Comparison of ENCODE assay signal across 21 cellular contexts in the genomic region with DNA sequence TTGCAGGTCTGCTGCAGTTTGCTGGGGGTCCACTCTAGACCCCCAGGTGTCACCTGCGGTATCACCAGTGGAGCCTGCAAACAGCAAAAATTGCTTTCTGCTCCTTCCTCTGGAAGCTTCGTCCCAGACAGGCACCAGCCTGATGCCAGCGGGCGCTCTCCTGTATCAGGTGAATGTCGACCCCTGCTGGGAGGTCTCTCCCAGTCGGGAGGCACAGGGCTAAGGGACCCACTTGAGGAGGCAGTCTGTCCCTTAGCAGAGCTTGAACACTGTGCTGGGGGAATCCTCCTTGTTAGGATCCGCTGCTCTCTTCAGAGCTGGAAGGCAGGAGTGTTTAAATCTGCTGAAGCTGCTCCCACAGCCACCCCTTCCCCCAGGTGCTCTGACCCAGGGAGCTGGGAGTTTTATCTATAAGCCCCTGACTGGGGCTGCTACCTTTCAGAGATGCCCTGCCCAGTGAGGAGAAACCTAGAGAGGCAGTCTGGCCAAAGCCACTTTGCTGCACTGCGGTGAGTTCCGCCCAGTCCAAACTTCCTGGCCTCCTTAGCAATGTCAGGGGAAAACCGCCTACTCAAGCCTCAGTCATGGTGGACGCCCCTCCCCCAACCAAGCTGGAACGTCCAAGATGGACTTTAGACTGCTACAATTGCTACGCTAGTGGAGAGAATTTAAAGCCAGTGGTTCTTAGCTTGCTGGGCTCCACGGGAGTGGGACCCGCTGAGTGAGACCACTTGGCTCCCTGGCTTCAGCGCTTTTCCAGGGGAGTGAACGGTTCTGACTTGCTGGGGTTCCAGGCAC.
DNase-seq lines count a peak whose midpoint lies in the region; ATAC-seq, FAIRE-seq and TF ChIP-seq lines count a peak whose summit lies in the region.
"Had no signal": no experiment of that assay in that cellular context is flagged by ENCODE, and none has a peak within 500 bp of the region (broad histone marks: within the 10 kb centered on the region; RNA-seq: fewer than 3 reads in every experiment).

No MANE protein-coding gene starts in this region.

- no peak for FAIRE-seq in HepG2 (lab: Jason Lieb, UNC)
- FAIRE-seq in K562 (lab: Jason Lieb, UNC), result no peak
- FAIRE-seq: A204.1, GM12892, GM18507 had no signal

- H4K8ac ChIP-seq in neuronal stem cell (ENCODE audit: low read depth, low read length), result no peak overlapping the region

- H3K9me3 ChIP-seq in HepG2 (ENCODE audit: low read length) (no peaks in the 10 kb centered on the region), right lobe of liver (no peaks in the 10 kb centered on the region), K562 (replicated peaks; ENCODE audit: control insufficient read depth, insufficient read depth, low read depth, low read length) (no peaks in the 10 kb centered on the region), neuronal stem cell (replicated peaks in 1 of 2; ENCODE audit: control insufficient read depth in 2 of 2, insufficient read depth in 1 of 2, low read depth in 1 of 2, low read length in 2 of 2) (no peaks in the 10 kb centered on the region)
- H3K9me3 ChIP-seq: BE2C had no signal

- H4K20me1 ChIP-seq in HepG2 (ENCODE audit: insufficient read depth, low read length) (no peaks in the 10 kb centered on the region), K562 (replicated peaks; ENCODE audit: control insufficient read depth, insufficient read depth, low read length) (no peaks in the 10 kb centered on the region)

- no peaks in the 10 kb centered on the region for H3K79me2 ChIP-seq in HepG2 (ENCODE audit: insufficient read depth, low read length)
- no peaks in the 10 kb centered on the region for H3K79me2 ChIP-seq in K562 (ENCODE audit: control insufficient read depth, insufficient read depth, low read length)

- H3K4me2 ChIP-seq in HepG2 (ENCODE audit: low read depth, low read length) (peak overlapping the region; percentile 48), K562 (ENCODE audit: insufficient read depth, low read length) (peak overlapping the region; percentile 33), neuronal stem cell (ENCODE audit: insufficient read depth, low read length, poor library complexity, severe bottlenecking) (no peak overlapping the region)

- H3K4me3 ChIP-seq in HepG2 (replicated peaks in 1 of 3; ENCODE audit: insufficient read depth in 1 of 3, low read depth in 2 of 3, low read length in 3 of 3), result no peak overlapping the region
- H3K4me3 ChIP-seq in right lobe of liver, result no peak overlapping the region
- no peak overlapping the region for H3K4me3 ChIP-seq in K562
- H3K4me3 ChIP-seq in neuronal stem cell (ENCODE audit: low read length in 2 of 2), result no peak overlapping the region

- CTCF ChIA-PET in HepG2 (lab: Yijun Ruan, JAX; ENCODE audit: low intra/inter-chr PET ratio, low total read pairs), result no interaction called here
- CTCF ChIA-PET in K562 (lab: Yijun Ruan, JAX; ENCODE audit: low intra/inter-chr PET ratio), result no interaction called here

- no peak overlapping the region for H2AK5ac ChIP-seq in neuronal stem cell (ENCODE audit: low read depth, low read length)

- peaks cover 1% of the 10 kb centered on the region for H3K79me1 ChIP-seq in neuronal stem cell (ENCODE audit: low read depth, low read length)

- TF ChIP-seq POLR2A in HepG2 (IDR thresholded peaks at IDR 0.05; ENCODE audit: insufficient read depth in 1 of 2, low read depth in 2 of 2, low read length in 2 of 2) (no peak), right lobe of liver (IDR thresholded peaks at IDR 0.05) (no peak), K562 (conservative IDR thresholded peaks at IDR 0.05) (no peak)

- TF ChIP-seq CTCF in HepG2 (CRISPR knock-in tag; IDR thresholded peaks at IDR 0.05) (peak; percentile 32; the same call in 1 of the 2 replicates), right lobe of liver (IDR thresholded peaks at IDR 0.05) (no peak), K562 (IDR thresholded peaks at IDR 0.05 in 2 of 3, conservative IDR thresholded peaks at IDR 0.05 in 1 of 3; ENCODE audit: insufficient read depth in 2 of 3, low read depth in 1 of 3, low read length in 3 of 3) (no peak)

- BruUV-seq in HepG2 (replicated peaks; lab: Mats Ljungman, UMichigan) (no TSS peak), K562 (replicated peaks; lab: Mats Ljungman, UMichigan) (no TSS peak)

- POLR2A ChIA-PET in HepG2 (lab: Yijun Ruan, JAX) (no interaction called here), K562 (lab: Yijun Ruan, JAX) (interaction anchor here (0.6 kb wide), 1 partner anchor 1324 kb away, joined by 3 read pairs; no protein-coding TSS in a partner anchor)

- no peak overlapping the region for H2BK12ac ChIP-seq in neuronal stem cell (ENCODE audit: low read length)

- no peaks in the 10 kb centered on the region for H3K9me1 ChIP-seq in K562 (ENCODE audit: control insufficient read depth, insufficient read depth, low read length)

- H3K4me1 ChIP-seq in HepG2 (ENCODE audit: insufficient read depth, low read length) (peaks cover 10% of the 10 kb centered on the region), right lobe of liver (no peaks in the 10 kb centered on the region), K562 (replicated peaks in 1 of 2; ENCODE audit: control insufficient read depth in 2 of 2, insufficient read depth in 2 of 2, low read length in 2 of 2) (no peaks in the 10 kb centered on the region; a peak in 1 of 5 replicates), neuronal stem cell (ENCODE audit: control insufficient read depth in 2 of 2, insufficient read depth in 1 of 2, low read depth in 1 of 2, low read length in 2 of 2) (no peaks in the 10 kb centered on the region)
- H3K4me1 ChIP-seq: BE2C had no signal

- no peak overlapping the region for H4K91ac ChIP-seq in neuronal stem cell (ENCODE audit: low read depth, low read length, poor library complexity)

- H3K14ac ChIP-seq in neuronal stem cell (ENCODE audit: low read length), result no peak overlapping the region

- H3K18ac ChIP-seq in neuronal stem cell (ENCODE audit: low read length), result no peak overlapping the region

- peak; percentile 88 for ATAC-seq in HepG2
- no peak for ATAC-seq in right lobe of liver
- peak; percentile 82 for ATAC-seq in K562
- no peak for ATAC-seq in GM21528 (IDR thresholded peaks at IDR 0.05; ENCODE audit: low FRiP score, unreplicated experiment)
- ATAC-seq in Right ventricle myocardium superior (ENCODE audit: poor library complexity), result no peak
- ATAC-seq in HG03025 (IDR thresholded peaks at IDR 0.05; ENCODE audit: low FRiP score, unreplicated experiment), result no peak

- in situ Hi-C loops in HepG2 (cut with HindIII; ENCODE audit: extremely low pct_ligation_motif_present, low pct_unique_long_range_greater_than_20kb), result no loop called here
- in situ Hi-C loops in K562 (cut with MboI), result no loop called here

- DNase-seq in HepG2 (ENCODE audit: low spot score) (peak; percentile 39), right lobe of liver (no peak), K562 (ENCODE audit: extremely low read depth in 1 of 4, low spot score in 3 of 4) (peak in 1 of 4 experiments; percentile 33), neuronal stem cell (ENCODE audit: low spot score) (no peak), Right ventricle myocardium superior (no peak)
- DNase-seq: ACHN; BE2C; C1 segment of cervical spinal cord; CD4-positive, CD25-positive, alpha-beta regulatory T cell; CD8-positive, alpha-beta memory T cell; COR-L47; DMS 273 treated with DMSO at 0.1 percent for 48 hours; DMS79; GDM1; GOT3; H9 had no signal

- TF ChIP-seq RAD21 in HepG2 (CRISPR knock-in tag; IDR thresholded peaks at IDR 0.05) (no peak), K562 (CRISPR knock-in tag; conservative IDR thresholded peaks at IDR 0.05 in 1 of 2, IDR thresholded peaks at IDR 0.05 in 1 of 2) (no peak)

- intact Hi-C loops in HepG2 (cut with micrococcal nuclease; ENCODE audit: unreplicated experiment), result no loop called here
- intact Hi-C loops in right lobe of liver (cut with DNase I), result no loop called here
- intact Hi-C loops in K562 (cut with micrococcal nuclease), result no loop called here
- intact Hi-C loops in Right ventricle myocardium superior (cut with DNase I), result no loop called here

- no peak overlapping the region for H3K23ac ChIP-seq in neuronal stem cell (ENCODE audit: low read depth, low read length, poor library complexity)

- H2AFZ ChIP-seq in HepG2 (ENCODE audit: low read length), result no peak overlapping the region
- H2AFZ ChIP-seq in K562 (ENCODE audit: low read depth, low read length), result peak overlapping the region; percentile 83
- H2AFZ ChIP-seq in neuronal stem cell (ENCODE audit: low read length), result peak overlapping the region; percentile 53

- H3K36me3 ChIP-seq in HepG2 (replicated peaks in 1 of 2; ENCODE audit: control insufficient read depth in 1 of 2, insufficient read depth in 2 of 2, low read length in 2 of 2), result no peaks in the 10 kb centered on the region
- no peaks in the 10 kb centered on the region for H3K36me3 ChIP-seq in right lobe of liver
- H3K36me3 ChIP-seq in K562 (ENCODE audit: control insufficient read depth, insufficient read depth, low read length), result no peaks in the 10 kb centered on the region
- H3K36me3 ChIP-seq in neuronal stem cell (replicated peaks in 1 of 2; ENCODE audit: control insufficient read depth in 2 of 2, insufficient read depth in 2 of 2, low read length in 2 of 2), result no peaks in the 10 kb centered on the region
- H3K36me3 ChIP-seq: BE2C had no signal

- no peak overlapping the region for H3K4ac ChIP-seq in neuronal stem cell (ENCODE audit: low read length)

- H2BK15ac ChIP-seq in neuronal stem cell (ENCODE audit: low read length), result no peak overlapping the region

- WGBS in HepG2 (ENCODE audit: low lambda C conversion rate), result 45% methylated on average over 17 of the region's 17 CpGs
- 85% methylated on average over 5 of the region's 17 CpGs for WGBS in right lobe of liver (ENCODE audit: insufficient coverage, low coverage, low lambda C conversion rate, missing lambda C conversion rate)
- WGBS in K562 (ENCODE audit: insufficient coverage, low coverage, missing lambda C conversion rate), result 13% methylated on average over 17 of the region's 17 CpGs
- no CpG with 5 or more reads among the region's 17 CpGs for WGBS in neuronal stem cell (ENCODE audit: extremely low coverage in 2 of 2, insufficient read length in 2 of 2, insufficient replicate concordance in 1 of 2), 2 donors

- H3K9ac ChIP-seq in HepG2 (ENCODE audit: insufficient read depth, low read depth, low read length) (no peak overlapping the region), K562 (ENCODE audit: insufficient read depth in 1 of 2, low read depth in 2 of 2, low read length in 2 of 2) (peak overlapping the region in 1 of 2 experiments; percentile 52; a peak in 1 of 4 replicates), neuronal stem cell (ENCODE audit: low read depth, low read length, poor library complexity) (peak overlapping the region; percentile 21)

- no peak overlapping the region for H2BK5ac ChIP-seq in neuronal stem cell (ENCODE audit: low read length)

- H3K27ac ChIP-seq in HepG2 (ENCODE audit: extremely low read length, insufficient read depth, low read length) (no peak overlapping the region), right lobe of liver (no peak overlapping the region), K562 (ENCODE audit: extremely low read depth, low read depth, low read length) (no peak overlapping the region), neuronal stem cell (replicated peaks; ENCODE audit: low read length) (no peak overlapping the region)

- no peaks in the 10 kb centered on the region for H3K27me3 ChIP-seq in HepG2 (ENCODE audit: control insufficient read depth in 1 of 2, insufficient read depth in 2 of 2, low read length in 2 of 2)
- no peaks in the 10 kb centered on the region for H3K27me3 ChIP-seq in right lobe of liver
- no peaks in the 10 kb centered on the region for H3K27me3 ChIP-seq in K562 (ENCODE audit: control insufficient read depth in 2 of 2, insufficient read depth in 2 of 2, low read length in 2 of 2)
- H3K27me3 ChIP-seq in neuronal stem cell (ENCODE audit: control insufficient read depth in 3 of 3, insufficient read depth in 3 of 3, low read depth in 1 of 3, low read length in 3 of 3), result no peaks in the 10 kb centered on the region
- H3K27me3 ChIP-seq: BE2C had no signal

- TF ChIP-seq EP300 in HepG2 (IDR thresholded peaks at IDR 0.05; ENCODE audit: low read depth in 2 of 2, low read length in 2 of 2) (no peak), HepG2 (CRISPR knock-in tag; IDR thresholded peaks at IDR 0.05; ENCODE audit: borderline replicate concordance) (no peak), K562 (IDR thresholded peaks at IDR 0.05; ENCODE audit: low read length) (no peak)

- H2BK120ac ChIP-seq in neuronal stem cell (ENCODE audit: low read depth, low read length), result no peak overlapping the region

Comparison
In these comparisons a context has a peak if more than half of its experiments do, and no peak if none do; other contexts are left out.
1. ATAC-seq: peak in HepG2 (single experiment) and K562 (single experiment); none in right lobe of liver (0 of 4), GM21528 (single experiment), Right ventricle myocardium superior (single experiment) and HG03025 (single experiment).